ENCODE assay signal across 8 cellular contexts in genomic region chr11:134045799-134046635, GRCh38. TPM values are rescaled to one million over a fixed set of nuclear protein-coding genes. Genes with fewer than 3 reads are reported as not detected.
DNase-seq lines count a peak whose midpoint lies in the region; ATAC-seq, FAIRE-seq and TF ChIP-seq lines count a peak whose summit lies in the region.

No MANE protein-coding gene starts in this region.

- H2AFZ ChIP-seq in hepatocyte = no peak overlapping the region

- H3K79me2 ChIP-seq in hepatocyte = no peaks in the 10 kb centered on the region

- no peak overlapping the region for H3K4me3 Mint-ChIP-seq in T-helper 17 cell

- 32% methylated on average over 13 of the region's 25 CpGs for WGBS in A549 (ENCODE audit: missing lambda C conversion rate)
- 73% methylated on average over 25 of the region's 25 CpGs for WGBS in hepatocyte (ENCODE audit: low lambda C conversion rate, missing lambda C conversion rate)

- H3K27ac Mint-ChIP-seq in T-helper 17 cell = no peak overlapping the region

- H3K36me3 ChIP-seq in HEK293 (ENCODE audit: control insufficient read depth in 2 of 2, insufficient read depth in 1 of 2, low read length in 2 of 2) (no peaks in the 10 kb centered on the region), hepatocyte (replicated peaks; ENCODE audit: insufficient read depth, low read depth) (no peaks in the 10 kb centered on the region)

- H3K4me3 ChIP-seq in A549 (no peak overlapping the region), HEK293 (ENCODE audit: low read depth, low read length) (no peak overlapping the region), hepatocyte (no peak overlapping the region)

- H3K9me2 ChIP-seq in hepatocyte (replicated peaks; ENCODE audit: insufficient read depth) = no peaks in the 10 kb centered on the region

- no peak for FAIRE-seq in A549 (lab: Jason Lieb, UNC)

- CTCF ChIA-PET in A549 (lab: Yijun Ruan, JAX) (interaction anchor here (0.9 to 1.5 kb wide), 3 partner anchors 12 to 118 kb away, joined by 3 to 4 read pairs (median 3); no protein-coding TSS in a partner anchor), HEK293 (lab: Yijun Ruan, JAX) (interaction anchor here (0.5 to 3.7 kb wide), 10 partner anchors 12 to 122 kb away, joined by 3 to 23 read pairs (median 4); no protein-coding TSS in a partner anchor)

- peaks cover 3% of the 10 kb centered on the region; the same call in 1 of the 3 replicates for H3K4me1 ChIP-seq in A549
- H3K4me1 ChIP-seq in HEK293 (ENCODE audit: control insufficient read depth, insufficient read depth, low read length) = no peaks in the 10 kb centered on the region
- H3K4me1 ChIP-seq in hepatocyte (ENCODE audit: insufficient read depth) = peaks cover 6% of the 10 kb centered on the region

- peak in 1 of 2 experiments; percentile 18; a peak in 1 of 5 replicates for TF ChIP-seq RAD21 in A549 (conservative IDR thresholded peaks at IDR 0.05 in 1 of 2, IDR thresholded peaks at IDR 0.05 in 1 of 2)

- DNase-seq in A549 (ENCODE audit: low read depth in 1 of 2, low spot score in 1 of 2) (no peak), T-helper 17 cell (no peak), hepatocyte (ENCODE audit: low spot score) (peak; percentile 50), activated gamma-delta T cell (lab: John Stamatoyannopoulos, UW) (no peak), HuH-7 (ENCODE audit: low spot score) (no peak)
- DNase-seq in NK-92 treated with Interleukin-12 subunit alpha and Interleukin-12 subunit beta, amount 100 ng/mL, for 24 hours (lab: John Stamatoyannopoulos, UW) = no peak

- H3K9me3 ChIP-seq in A549 = no peaks in the 10 kb centered on the region
- H3K9me3 ChIP-seq in HEK293 (ENCODE audit: control insufficient read depth, insufficient read depth, low read depth, low read length) = no peaks in the 10 kb centered on the region
- no peaks in the 10 kb centered on the region for H3K9me3 ChIP-seq in T-helper 17 cell (ENCODE audit: control insufficient read depth, low read length, poor library complexity, severe bottlenecking)
- no peaks in the 10 kb centered on the region for H3K9me3 ChIP-seq in hepatocyte (ENCODE audit: low read depth)

- TF ChIP-seq CTCF in A549 (IDR thresholded peaks at IDR 0.05) (no peak), HEK293 (tag by site-specific recombination; IDR thresholded peaks at IDR 0.05) (peak; percentile 61), hepatocyte (IDR thresholded peaks at IDR 0.05; ENCODE audit: poor library complexity) (peak; percentile 44)

- TF ChIP-seq EP300 in A549 (IDR thresholded peaks at IDR 0.05) = no peak

- no peak overlapping the region for H3K4me2 ChIP-seq in A549
- H3K4me2 ChIP-seq in hepatocyte = no peak overlapping the region

- H3K36me3 Mint-ChIP-seq in T-helper 17 cell (ENCODE audit: low read depth) = no peaks in the 10 kb centered on the region

- H3K27me3 Mint-ChIP-seq in T-helper 17 cell = peaks cover 34% of the 10 kb centered on the region

- H4K20me1 ChIP-seq in hepatocyte (ENCODE audit: insufficient read depth, poor library complexity, severe bottlenecking) = no peaks in the 10 kb centered on the region

- H3K4me1 Mint-ChIP-seq in T-helper 17 cell = peaks cover 5% of the 10 kb centered on the region

- POLR2A ChIA-PET in A549 (lab: Yijun Ruan, JAX) (no interaction called here), HEK293 (lab: Yijun Ruan, JAX) (interaction anchor here (0.7 kb wide), 1 partner anchor 12 kb away, joined by 3 read pairs; no protein-coding TSS in a partner anchor)

- peak; percentile 56 to 64; a peak in 4 of 6 replicates for ATAC-seq in A549
- peak; percentile 53 for ATAC-seq in T-helper 17 cell
- no peak for ATAC-seq in HG03457 (IDR thresholded peaks at IDR 0.05; ENCODE audit: unreplicated experiment)

- H3K27ac ChIP-seq in A549 = no peak overlapping the region
- H3K27ac ChIP-seq in HEK293 (ENCODE audit: extremely low read depth, low read depth, low read length) = no peak overlapping the region
- no peak overlapping the region for H3K27ac ChIP-seq in hepatocyte

- H3K27me3 ChIP-seq in hepatocyte = peaks cover 6% of the 10 kb centered on the region

- TF ChIP-seq POLR2A in A549 (IDR thresholded peaks at IDR 0.05; ENCODE audit: low read length) = no peak

TF ChIP-seq in A549, 52 proteins besides CTCF, POLR2A, EP300 and RAD21 (continues in another document):
- no peak for TF ChIP-seq HDAC2 (IDR thresholded peaks at IDR 0.05)
- no peak for TF ChIP-seq CHD4 (IDR thresholded peaks at IDR 0.05; ENCODE audit: borderline replicate concordance)
- no peak for TF ChIP-seq REST (IDR thresholded peaks at IDR 0.05)
- no peak for TF ChIP-seq HES2 (IDR thresholded peaks at IDR 0.05)
- TF ChIP-seq NFE2L2 (conservative IDR thresholded peaks at IDR 0.05; ENCODE audit: low read length) = no peak

TF ChIP-seq in HEK293, 187 proteins besides CTCF, POLR2A, EP300 and RAD21:
- 0 out of 2 replicates have a peak, but pooled peaks have one; percentile 4 for TF ChIP-seq ZNF654 (tag by site-specific recombination; IDR thresholded peaks at IDR 0.05; ENCODE audit: low read depth)
- TF ChIP-seq EGR2 (tag by site-specific recombination; IDR thresholded peaks at IDR 0.05; ENCODE audit: low read depth) = no peak
- TF ChIP-seq ZBTB17 (tag by site-specific recombination; IDR thresholded peaks at IDR 0.05) = no peak
- no peak for TF ChIP-seq ZNF473 (tag by site-specific recombination; IDR thresholded peaks at IDR 0.05)
- no peak for TF ChIP-seq BCL6B (tag by site-specific recombination; IDR thresholded peaks at IDR 0.05)

RNA-seq across cellular contexts. Expression of gene JAM3, which starts 22.9 kb away (rescaled TPM):
- polyA plus RNA-seq in A549 (2011; rRNA removed) = 2.6 and 5.2 TPM in 2 replicates
- 1.9 and 2.2 TPM in 2 replicates for polyA plus RNA-seq in A549 (2012; cell fraction: cytosol; rRNA removed)
- polyA plus RNA-seq in A549 (2012; cell fraction: nucleus; rRNA removed) = 1.5 and 2.4 TPM in 2 replicates
- polyA plus RNA-seq in A549 (2017; fragmentation: RNase III; extraction: RNeasy Plus Mini Kit Qiagen cat#74134 plus additional on column Dnase treatment) = 4.0 to 4.6 TPM (median 4.1 TPM) in 3 replicates
- polyA minus RNA-seq in A549 (2011; rRNA and poly(A)+ RNA removed) = 1.5 and 1.8 TPM in 2 replicates
- total RNA-seq in T-helper 17 cell = 10 to 100 TPM; 12.5 to 37.4 TPM
- 23.6 and 25.6 TPM in 2 replicates for total RNA-seq in hepatocyte
- polyA plus RNA-seq in hepatocyte = 20.3 and 24.7 TPM in 2 replicates

Comparison
In these comparisons a context has a peak if more than half of its experiments do, and no peak if none do; other contexts are left out.
1. Of the 5 proteins assayed by ChIP-seq in both HEK293 and A549: peak only in HEK293: CTCF; only in A549: none; in both: none; in neither: 4.